Comparison of ENCODE assay signal across 21 cellular contexts in genomic region chr3:38224357-38224756, GRCh38. TPM values are rescaled to one million over a fixed set of nuclear protein-coding genes. Genes with fewer than 3 reads are reported as not detected.
"Had no signal": no experiment of that assay in that cellular context is flagged by ENCODE, and none has a peak within 500 bp of the region (broad histone marks: within the 10 kb centered on the region; RNA-seq: fewer than 3 reads in every experiment).

No MANE protein-coding gene starts in this region.

- ATAC-seq: esophagus mucosa, gastroesophageal sphincter, left colon, left ventricle myocardium superior, pancreas, right cardiac atrium had no signal

- H3K27me3 ChIP-seq: colonic mucosa, gastroesophageal sphincter, pancreas had no signal

- FAIRE-seq: urothelium cell line had no signal

- H3K4me1 ChIP-seq: colonic mucosa, gastroesophageal sphincter, pancreas had no signal

- H3K9me3 ChIP-seq: colonic mucosa, gastroesophageal sphincter, pancreas had no signal

- H3K4me3 ChIP-seq: colonic mucosa, gastroesophageal sphincter, pancreas, smooth muscle cell had no signal

- H3K36me3 ChIP-seq: colonic mucosa had no signal

- DNase-seq: colonic mucosa; effector CD4-positive, alpha-beta T cell; glutamatergic neuron; left colon; left ventricle myocardium superior; mesendoderm; naive B cell; occipital lobe; pancreas; right cardiac atrium; stimulated activated CD4-positive, alpha-beta T cell treated with anti-CD3 and anti-CD28 coated beads, Interleukin-2, amount 100 ng/mL, for 48 hours; stimulated activated naive CD4-positive, alpha-beta T cell treated with Interleukin-2 at 50 U/mL for 16 hours; trophoblast cell had no signal

- H3K4me2 ChIP-seq: smooth muscle cell had no signal

- H3K27ac ChIP-seq: colonic mucosa, gastroesophageal sphincter, pancreas had no signal

RNA-seq across cellular contexts. Expression of gene SLC22A13, which starts 41.3 kb away (rescaled TPM):
- total RNA-seq: kidney epithelial cell, left ventricle myocardium superior had no signal
- polyA plus RNA-seq: smooth muscle cell had no signal

RNA-seq across cellular contexts. Expression of gene SLC22A14, which starts 57.7 kb away (rescaled TPM):
- total RNA-seq: dermis microvascular lymphatic vessel endothelial cell, left colon, left ventricle myocardium superior, lung microvascular endothelial cell had no signal
- polyA plus RNA-seq: fibroblast of lung had no signal
